1 cellular context compared by ENCODE assay signal in the genomic region with DNA sequence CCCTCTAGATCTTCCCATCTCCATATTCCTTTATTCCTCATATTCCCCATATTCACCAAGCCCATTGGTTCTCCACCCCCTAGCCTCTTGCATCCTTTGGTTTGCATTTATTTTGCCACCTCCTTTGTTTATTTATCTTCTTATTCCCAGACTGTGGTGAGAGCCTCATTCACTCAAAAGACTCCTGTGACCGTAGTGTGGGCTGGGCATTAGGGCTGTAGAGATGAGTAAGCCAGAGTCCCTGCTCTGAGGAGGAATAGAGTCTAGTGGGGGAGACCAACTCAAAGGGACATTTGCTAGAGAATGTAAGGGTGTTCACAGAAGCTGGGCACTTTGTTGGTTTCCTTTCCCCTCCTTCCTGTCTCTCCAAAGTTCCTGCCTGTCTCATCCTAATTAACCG.
TF ChIP-seq lines count a peak whose summit lies in the region.

No MANE protein-coding gene starts in this region.

TF ChIP-seq in HepG2, 621 proteins besides CTCF, POLR2A, EP300 and RAD21:
- TF ChIP-seq RBFOX2 (IDR thresholded peaks at IDR 0.05; ENCODE audit: low read depth, low read length) = 0 out of 2 replicates have a peak, but pooled peaks have one; percentile 7
- no peak for TF ChIP-seq ZNF3 (CRISPR knock-in tag; IDR thresholded peaks at IDR 0.05)
TF ChIP-seq in HepG2: peak in this region for 1.
